32 cellular contexts compared by ENCODE assay signal in genomic region chr1:4309676-4310320, GRCh38.
A peak's percentile ranks its signal among the peaks of the same experiment; 100 is the strongest.
DNase-seq lines count a peak whose midpoint lies in the region; ATAC-seq and TF ChIP-seq lines count a peak whose summit lies in the region.
"Had no signal": no experiment of that assay in that cellular context is flagged by ENCODE, and none has a peak within 500 bp of the region (broad histone marks: within the 10 kb centered on the region; RNA-seq: fewer than 3 reads in every experiment).

No MANE protein-coding gene starts in this region.

- peaks cover 14 to 43% (median 31%) of the 10 kb centered on the region in 10 experiments; a peak in 19 of 20 replicates for H3K4me1 ChIP-seq in BLaER1 treated with 17β-estradiol and CSF1 and Interleukin-3, amounts not matched to agents 10 nM and 100 nM
- H3K4me1 ChIP-seq in OCI-LY7 (ENCODE audit: insufficient read depth, low read length, poor library complexity, severe bottlenecking) (peaks cover 54% of the 10 kb centered on the region), HAP-1 (no peaks in the 10 kb centered on the region)
- H3K4me1 ChIP-seq: left ventricle myocardium inferior, neural progenitor cell, Peyer's patch, testis, vagina had no signal

- DNase-seq in OCI-LY7 (ENCODE audit: low spot score) (peak; percentile 92), posterior vena cava (ENCODE audit: low spot score) (peak; percentile 55), HAP-1 (ENCODE audit: low spot score in 2 of 2) (no peak), endothelial cell (ENCODE audit: low spot score) (no peak)
- DNase-seq: activated CD4-positive, alpha-beta memory T cell treated with anti-CD3 and anti-CD28 coated beads for 36 hours; amygdala; DMS53; effector CD8-positive, alpha-beta T cell; GDM1; glutamatergic neuron; H9; left ventricle myocardium inferior; mesendoderm; MG63; NCI-H1105 treated with DMSO at 0.1 percent for 48 hours; NCI-H1930; NCI-H2227 treated with DMSO at 0.1 percent for 48 hours; NCI-H748 treated with DMSO at 0.1 percent for 48 hours; right cardiac atrium; SHP77; stimulated activated naive CD8-positive, alpha-beta T cell treated with anti-CD3 and anti-CD28 coated beads, Interleukin-15, Interleukin-2, amounts not matched to agents 100 U/mL and 50 U/mL, for 24 hours; testis had no signal

- intact Hi-C loops in OCI-LY7 (cut with micrococcal nuclease; ENCODE audit: unreplicated experiment): loop anchor here (2.0 to 10.0 kb wide), 5 partner anchors 133 to 915 kb away; no protein-coding TSS in a partner anchor
- intact Hi-C loops in posterior vena cava (cut with DNase I): no loop called here

- peak; percentile 65 for ATAC-seq in GM19043 (IDR thresholded peaks at IDR 0.05; ENCODE audit: low read depth, unreplicated experiment)
- ATAC-seq in HG02763 (IDR thresholded peaks at IDR 0.05; ENCODE audit: unreplicated experiment): no peak
- ATAC-seq: activated CD4-positive, CD25-positive, alpha-beta regulatory T cell treated with anti-CD3 and anti-CD28 coated beads, Interleukin-2, amount 50 U/mL, for 24 hours; activated naive CD4-positive, alpha-beta T cell treated with anti-CD3 and anti-CD28 coated beads, Interleukin-2, amount 50 U/mL, for 72 hours; right cardiac atrium; stimulated activated naive CD8-positive, alpha-beta T cell treated with anti-CD3 and anti-CD28 coated beads, Interleukin-15, Interleukin-2, amounts not matched to agents 100 U/mL and 50 U/mL, for 24 hours had no signal

- H3K9me3 ChIP-seq in BLaER1 treated with 17β-estradiol and CSF1 and Interleukin-3, amounts not matched to agents 10 nM and 100 nM (replicated peaks in 1 of 11): peaks cover 59 to 68% (median 66%) of the 10 kb centered on the region in 11 experiments
- H3K9me3 ChIP-seq in OCI-LY7 (ENCODE audit: low read length) (peaks cover 35% of the 10 kb centered on the region), HAP-1 (no peaks in the 10 kb centered on the region)
- H3K9me3 ChIP-seq: MG63, testis had no signal

- H2AFZ ChIP-seq in OCI-LY7 (ENCODE audit: low read length): peak overlapping the region; percentile 12; the same call in 1 of the 2 replicates
- H2AFZ ChIP-seq: neural progenitor cell had no signal

- POLR2A ChIA-PET in OCI-LY7 (lab: Charles Lee): interaction anchor here (1.0 to 1.5 kb wide), 2 partner anchors 10 to 402 kb away, joined by 3 to 6 read pairs; no protein-coding TSS in a partner anchor

- no peaks in the 10 kb centered on the region for H4K20me1 ChIP-seq in BLaER1 treated with 17β-estradiol and CSF1 and Interleukin-3, amounts not matched to agents 10 nM and 100 nM
- H4K20me1 ChIP-seq in OCI-LY7 (ENCODE audit: insufficient read depth, low read length): no peaks in the 10 kb centered on the region

- H3K36me3 Mint-ChIP-seq in endothelial cell (ENCODE audit: low read depth, unreplicated experiment): peaks cover 4% of the 10 kb centered on the region

- BruUV-seq in OCI-LY7 (replicated peaks; lab: Mats Ljungman, UMichigan): no TSS peak

- H3K4me3 ChIP-seq in BLaER1 treated with 17β-estradiol and CSF1 and Interleukin-3, amounts not matched to agents 10 nM and 100 nM: peak overlapping the region in 1 of 10 experiments; percentile 22; a peak in 1 of 20 replicates
- H3K4me3 ChIP-seq in OCI-LY7 (ENCODE audit: low read depth, low read length, poor library complexity, severe bottlenecking) (peak overlapping the region; percentile 38), HAP-1 (no peak overlapping the region)
- H3K4me3 ChIP-seq: left ventricle myocardium inferior, MG63, neural progenitor cell, Peyer's patch, smooth muscle cell, testis, vagina had no signal

- H3K4me2 ChIP-seq in BLaER1 treated with 17β-estradiol and CSF1 and Interleukin-3, amounts not matched to agents 10 nM and 100 nM: peak overlapping the region in 10 of 11 experiments; percentile 1 to 92 (median 83); a peak in 19 of 22 replicates
- H3K4me2 ChIP-seq in OCI-LY7 (ENCODE audit: low read length): peak overlapping the region; percentile 73
- H3K4me2 ChIP-seq: KMS-11, neural progenitor cell, smooth muscle cell had no signal

- peaks cover 31% of the 10 kb centered on the region for H3K9me3 Mint-ChIP-seq in endothelial cell (ENCODE audit: unreplicated experiment)

- H3K4me1 Mint-ChIP-seq in endothelial cell (ENCODE audit: unreplicated experiment): no peaks in the 10 kb centered on the region
- H3K4me1 Mint-ChIP-seq: H9, neural progenitor cell had no signal

- TF ChIP-seq CTCF in OCI-LY7 (conservative IDR thresholded peaks at IDR 0.05; ENCODE audit: low read length): no peak
- TF ChIP-seq CTCF in endothelial cell (IDR thresholded peaks at IDR 0.05; ENCODE audit: unreplicated experiment): no peak

- peaks cover 0 to 15% (median 0%) of the 10 kb centered on the region in 11 experiments; a peak in 4 of 22 replicates for H3K27me3 ChIP-seq in BLaER1 treated with 17β-estradiol and CSF1 and Interleukin-3, amounts not matched to agents 10 nM and 100 nM
- no peaks in the 10 kb centered on the region for H3K27me3 ChIP-seq in HAP-1 (ENCODE audit: low read depth)
- H3K27me3 ChIP-seq: MG63, neural progenitor cell, Peyer's patch, testis, vagina had no signal

- H3K27ac ChIP-seq in BLaER1 treated with 17β-estradiol and CSF1 and Interleukin-3, amounts not matched to agents 10 nM and 100 nM: peak overlapping the region in 4 of 11 experiments; percentile 53 to 66 (median 64); a peak in 8 of 22 replicates
- peak overlapping the region; percentile 65 for H3K27ac ChIP-seq in OCI-LY7 (ENCODE audit: low read depth, low read length, poor library complexity, severe bottlenecking)
- H3K27ac ChIP-seq: KMS-11, left ventricle myocardium inferior, neural progenitor cell, Peyer's patch, testis, vagina had no signal

- peaks cover 9% of the 10 kb centered on the region for H3K27me3 Mint-ChIP-seq in endothelial cell (ENCODE audit: unreplicated experiment)

- no peak overlapping the region for H3K4me3 Mint-ChIP-seq in endothelial cell (ENCODE audit: unreplicated experiment)
- H3K4me3 Mint-ChIP-seq: activated CD4-positive, alpha-beta memory T cell treated with anti-CD3 and anti-CD28 coated beads for 36 hours; H9; neural progenitor cell had no signal

- CTCF ChIA-PET in OCI-LY7 (lab: Charles Lee; ENCODE audit: unreplicated experiment): no interaction called here

- H3K9ac ChIP-seq in BLaER1 treated with 17β-estradiol and CSF1 and Interleukin-3, amounts not matched to agents 10 nM and 100 nM: peak overlapping the region in 4 of 11 experiments; percentile 31 to 47 (median 37); a peak in 6 of 22 replicates
- H3K9ac ChIP-seq: KMS-11, neural progenitor cell had no signal

- peaks cover 0 to 12% (median 2%) of the 10 kb centered on the region in 11 experiments; a peak in 2 of 22 replicates for H3K36me3 ChIP-seq in BLaER1 treated with 17β-estradiol and CSF1 and Interleukin-3, amounts not matched to agents 10 nM and 100 nM
- peaks cover 25% of the 10 kb centered on the region; the same call in 1 of the 2 replicates for H3K36me3 ChIP-seq in OCI-LY7 (ENCODE audit: insufficient read depth, low read length)
- no peaks in the 10 kb centered on the region for H3K36me3 ChIP-seq in HAP-1 (replicated peaks)
- H3K36me3 ChIP-seq: left ventricle myocardium inferior, MG63, neural progenitor cell, Peyer's patch, vagina had no signal

- H3K27ac Mint-ChIP-seq in endothelial cell (ENCODE audit: unreplicated experiment): no peak overlapping the region
- H3K27ac Mint-ChIP-seq: activated CD4-positive, alpha-beta memory T cell treated with anti-CD3 and anti-CD28 coated beads for 36 hours; activated naive CD4-positive, alpha-beta T cell treated with anti-CD3 and anti-CD28 coated beads, Interleukin-2, amount 50 U/mL, for 72 hours; neural progenitor cell had no signal

- no peaks in the 10 kb centered on the region for H3K79me2 ChIP-seq in OCI-LY7 (ENCODE audit: insufficient read depth, low read depth, low read length)

- H3K9me2 ChIP-seq in OCI-LY7 (ENCODE audit: insufficient read depth, low read length): no peaks in the 10 kb centered on the region

- in situ Hi-C loops in HAP-1 (cut with MboI; ENCODE audit: low sequenced_read_pairs): no loop called here

Comparison
In these comparisons a context has a peak if more than half of its experiments do, and no peak if none do; other contexts are left out.
1. DNase-seq: peak in OCI-LY7 (single experiment) and posterior vena cava (single experiment); none in HAP-1 (0 of 2) and endothelial cell (single experiment).